ENCODE assay signal across 1 cellular context in the genomic region with DNA sequence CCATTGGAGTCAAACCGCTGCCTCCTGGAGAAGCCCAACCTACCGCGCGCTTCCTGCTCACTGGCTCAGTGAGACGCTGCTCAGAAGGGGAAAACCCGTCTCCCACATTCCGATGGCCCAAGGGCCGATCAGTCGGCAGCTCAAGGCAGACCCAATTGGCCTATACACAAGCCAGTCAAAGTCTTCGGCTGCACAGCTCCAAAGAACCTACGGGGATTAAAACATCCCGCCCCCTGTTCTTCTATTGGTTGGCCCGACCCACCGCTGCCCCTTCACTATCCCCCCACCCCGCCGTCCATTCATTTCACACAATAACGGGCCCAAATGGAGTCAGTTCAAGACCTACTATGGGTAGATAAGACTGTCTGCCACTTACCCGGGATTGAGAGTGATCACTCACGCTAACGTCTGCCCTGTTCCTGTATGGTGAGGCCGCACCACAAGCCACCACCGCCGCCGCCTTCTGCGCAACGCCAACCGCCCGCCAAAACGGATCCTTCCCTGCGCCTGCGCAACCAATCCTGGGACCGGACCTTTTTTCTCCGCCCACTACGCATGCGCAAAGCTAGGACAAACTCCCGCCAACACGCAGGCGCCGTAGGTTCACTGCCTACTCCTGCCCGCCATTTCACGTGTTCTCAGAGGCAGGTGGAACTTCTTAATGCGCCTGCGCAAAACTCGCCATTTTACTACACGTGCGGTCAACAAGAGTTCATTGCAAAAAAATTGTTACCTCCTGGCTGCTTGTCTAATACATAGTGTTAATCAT.
TF ChIP-seq lines count a peak whose summit lies in the region.

A gene (minus strand): TSS at position 491 of the 769 bp plus-strand sequence. CDS start 22,472 bp downstream, outside the sequence.

TF ChIP-seq in HepG2, 621 proteins besides CTCF, POLR2A, EP300 and RAD21 (continued from another document and continues in another):
- TF ChIP-seq, protein P1, sequence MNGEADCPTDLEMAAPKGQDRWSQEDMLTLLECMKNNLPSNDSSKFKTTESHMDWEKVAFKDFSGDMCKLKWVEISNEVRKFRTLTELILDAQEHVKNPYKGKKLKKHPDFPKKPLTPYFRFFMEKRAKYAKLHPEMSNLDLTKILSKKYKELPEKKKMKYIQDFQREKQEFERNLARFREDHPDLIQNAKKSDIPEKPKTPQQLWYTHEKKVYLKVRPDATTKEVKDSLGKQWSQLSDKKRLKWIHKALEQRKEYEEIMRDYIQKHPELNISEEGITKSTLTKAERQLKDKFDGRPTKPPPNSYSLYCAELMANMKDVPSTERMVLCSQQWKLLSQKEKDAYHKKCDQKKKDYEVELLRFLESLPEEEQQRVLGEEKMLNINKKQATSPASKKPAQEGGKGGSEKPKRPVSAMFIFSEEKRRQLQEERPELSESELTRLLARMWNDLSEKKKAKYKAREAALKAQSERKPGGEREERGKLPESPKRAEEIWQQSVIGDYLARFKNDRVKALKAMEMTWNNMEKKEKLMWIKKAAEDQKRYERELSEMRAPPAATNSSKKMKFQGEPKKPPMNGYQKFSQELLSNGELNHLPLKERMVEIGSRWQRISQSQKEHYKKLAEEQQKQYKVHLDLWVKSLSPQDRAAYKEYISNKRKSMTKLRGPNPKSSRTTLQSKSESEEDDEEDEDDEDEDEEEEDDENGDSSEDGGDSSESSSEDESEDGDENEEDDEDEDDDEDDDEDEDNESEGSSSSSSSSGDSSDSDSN (CRISPR knock-in tag; IDR thresholded peaks at IDR 0.05) = peak; percentile 68
- TF ChIP-seq, protein P2, sequence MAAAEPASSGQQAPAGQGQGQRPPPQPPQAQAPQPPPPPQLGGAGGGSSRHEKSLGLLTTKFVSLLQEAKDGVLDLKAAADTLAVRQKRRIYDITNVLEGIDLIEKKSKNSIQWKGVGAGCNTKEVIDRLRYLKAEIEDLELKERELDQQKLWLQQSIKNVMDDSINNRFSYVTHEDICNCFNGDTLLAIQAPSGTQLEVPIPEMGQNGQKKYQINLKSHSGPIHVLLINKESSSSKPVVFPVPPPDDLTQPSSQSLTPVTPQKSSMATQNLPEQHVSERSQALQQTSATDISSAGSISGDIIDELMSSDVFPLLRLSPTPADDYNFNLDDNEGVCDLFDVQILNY (CRISPR knock-in tag; conservative IDR thresholded peaks at IDR 0.05) = peak; percentile 87
- peak; percentile 29; the same call in 1 of the 2 replicates for TF ChIP-seq PPARG (CRISPR knock-in tag; conservative IDR thresholded peaks at IDR 0.05)
- TF ChIP-seq, protein P3, sequence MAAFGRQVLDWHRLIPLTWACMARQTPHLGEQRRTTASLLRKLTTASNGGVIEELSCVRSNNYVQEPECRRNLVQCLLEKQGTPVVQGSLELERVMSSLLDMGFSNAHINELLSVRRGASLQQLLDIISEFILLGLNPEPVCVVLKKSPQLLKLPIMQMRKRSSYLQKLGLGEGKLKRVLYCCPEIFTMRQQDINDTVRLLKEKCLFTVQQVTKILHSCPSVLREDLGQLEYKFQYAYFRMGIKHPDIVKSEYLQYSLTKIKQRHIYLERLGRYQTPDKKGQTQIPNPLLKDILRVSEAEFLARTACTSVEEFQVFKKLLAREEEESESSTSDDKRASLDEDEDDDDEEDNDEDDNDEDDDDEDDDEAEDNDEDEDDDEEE (CRISPR knock-in tag; IDR thresholded peaks at IDR 0.05) = peak; percentile 40; the same call in 1 of the 2 replicates
- TF ChIP-seq ZNF224 (CRISPR knock-in tag; IDR thresholded peaks at IDR 0.05) = 0 out of 2 replicates have a peak, but pooled peaks have one; percentile 46
- no peak for TF ChIP-seq MBD4 (IDR thresholded peaks at IDR 0.05; ENCODE audit: borderline replicate concordance, low read length)
- TF ChIP-seq TAF1 (CRISPR knock-in tag; IDR thresholded peaks at IDR 0.05) = peak; percentile 80
- TF ChIP-seq SALL1 (CRISPR knock-in tag; IDR thresholded peaks at IDR 0.05) = peak; percentile 57
- TF ChIP-seq MED13 (CRISPR knock-in tag; IDR thresholded peaks at IDR 0.05) = 0 out of 2 replicates have a peak, but pooled peaks have one; percentile 76
- TF ChIP-seq RFX3 (CRISPR knock-in tag; IDR thresholded peaks at IDR 0.05) = no peak
- TF ChIP-seq HNF4A (CRISPR knock-in tag; IDR thresholded peaks at IDR 0.05) = peak; percentile 17; the same call in 1 of the 2 replicates
- TF ChIP-seq SMYD3 (CRISPR knock-in tag; IDR thresholded peaks at IDR 0.05) = peak; percentile 70; the same call in 1 of the 2 replicates
- TF ChIP-seq NONO (IDR thresholded peaks at IDR 0.05) = no peak
- peak; percentile 68 for TF ChIP-seq NONO (CRISPR knock-in tag; conservative IDR thresholded peaks at IDR 0.05)
- TF ChIP-seq, protein P4, sequence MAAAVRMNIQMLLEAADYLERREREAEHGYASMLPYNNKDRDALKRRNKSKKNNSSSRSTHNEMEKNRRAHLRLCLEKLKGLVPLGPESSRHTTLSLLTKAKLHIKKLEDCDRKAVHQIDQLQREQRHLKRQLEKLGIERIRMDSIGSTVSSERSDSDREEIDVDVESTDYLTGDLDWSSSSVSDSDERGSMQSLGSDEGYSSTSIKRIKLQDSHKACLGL (CRISPR knock-in tag; IDR thresholded peaks at IDR 0.05) = peak; percentile 60; the same call in 1 of the 2 replicates
- TF ChIP-seq, protein P5, sequence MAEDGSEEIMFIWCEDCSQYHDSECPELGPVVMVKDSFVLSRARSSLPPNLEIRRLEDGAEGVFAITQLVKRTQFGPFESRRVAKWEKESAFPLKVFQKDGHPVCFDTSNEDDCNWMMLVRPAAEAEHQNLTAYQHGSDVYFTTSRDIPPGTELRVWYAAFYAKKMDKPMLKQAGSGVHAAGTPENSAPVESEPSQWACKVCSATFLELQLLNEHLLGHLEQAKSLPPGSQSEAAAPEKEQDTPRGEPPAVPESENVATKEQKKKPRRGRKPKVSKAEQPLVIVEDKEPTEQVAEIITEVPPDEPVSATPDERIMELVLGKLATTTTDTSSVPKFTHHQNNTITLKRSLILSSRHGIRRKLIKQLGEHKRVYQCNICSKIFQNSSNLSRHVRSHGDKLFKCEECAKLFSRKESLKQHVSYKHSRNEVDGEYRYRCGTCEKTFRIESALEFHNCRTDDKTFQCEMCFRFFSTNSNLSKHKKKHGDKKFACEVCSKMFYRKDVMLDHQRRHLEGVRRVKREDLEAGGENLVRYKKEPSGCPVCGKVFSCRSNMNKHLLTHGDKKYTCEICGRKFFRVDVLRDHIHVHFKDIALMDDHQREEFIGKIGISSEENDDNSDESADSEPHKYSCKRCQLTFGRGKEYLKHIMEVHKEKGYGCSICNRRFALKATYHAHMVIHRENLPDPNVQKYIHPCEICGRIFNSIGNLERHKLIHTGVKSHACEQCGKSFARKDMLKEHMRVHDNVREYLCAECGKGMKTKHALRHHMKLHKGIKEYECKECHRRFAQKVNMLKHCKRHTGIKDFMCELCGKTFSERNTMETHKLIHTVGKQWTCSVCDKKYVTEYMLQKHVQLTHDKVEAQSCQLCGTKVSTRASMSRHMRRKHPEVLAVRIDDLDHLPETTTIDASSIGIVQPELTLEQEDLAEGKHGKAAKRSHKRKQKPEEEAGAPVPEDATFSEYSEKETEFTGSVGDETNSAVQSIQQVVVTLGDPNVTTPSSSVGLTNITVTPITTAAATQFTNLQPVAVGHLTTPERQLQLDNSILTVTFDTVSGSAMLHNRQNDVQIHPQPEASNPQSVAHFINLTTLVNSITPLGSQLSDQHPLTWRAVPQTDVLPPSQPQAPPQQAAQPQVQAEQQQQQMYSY (CRISPR knock-in tag; IDR thresholded peaks at IDR 0.05) = no peak
- TF ChIP-seq ZNF124 (CRISPR knock-in tag; IDR thresholded peaks at IDR 0.05) = peak; percentile 54; the same call in 1 of the 2 replicates
- TF ChIP-seq ZFP41 (CRISPR knock-in tag; IDR thresholded peaks at IDR 0.05; ENCODE audit: borderline replicate concordance) = peak; percentile 4; the same call in 1 of the 2 replicates
- TF ChIP-seq TBX2 (CRISPR knock-in tag; IDR thresholded peaks at IDR 0.05; ENCODE audit: borderline replicate concordance) = no peak
- peak; percentile 89 for TF ChIP-seq RNF2 (conservative IDR thresholded peaks at IDR 0.05; ENCODE audit: low read depth)
- peak; percentile 63 for TF ChIP-seq CBX1 (IDR thresholded peaks at IDR 0.05; ENCODE audit: low read depth)
- TF ChIP-seq, protein P6, sequence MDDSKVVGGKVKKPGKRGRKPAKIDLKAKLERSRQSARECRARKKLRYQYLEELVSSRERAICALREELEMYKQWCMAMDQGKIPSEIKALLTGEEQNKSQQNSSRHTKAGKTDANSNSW (CRISPR knock-in tag; IDR thresholded peaks at IDR 0.05; ENCODE audit: borderline replicate concordance) = peak; percentile 93
- no peak for TF ChIP-seq XBP1 (CRISPR knock-in tag; IDR thresholded peaks at IDR 0.05)
- TF ChIP-seq, protein P7, sequence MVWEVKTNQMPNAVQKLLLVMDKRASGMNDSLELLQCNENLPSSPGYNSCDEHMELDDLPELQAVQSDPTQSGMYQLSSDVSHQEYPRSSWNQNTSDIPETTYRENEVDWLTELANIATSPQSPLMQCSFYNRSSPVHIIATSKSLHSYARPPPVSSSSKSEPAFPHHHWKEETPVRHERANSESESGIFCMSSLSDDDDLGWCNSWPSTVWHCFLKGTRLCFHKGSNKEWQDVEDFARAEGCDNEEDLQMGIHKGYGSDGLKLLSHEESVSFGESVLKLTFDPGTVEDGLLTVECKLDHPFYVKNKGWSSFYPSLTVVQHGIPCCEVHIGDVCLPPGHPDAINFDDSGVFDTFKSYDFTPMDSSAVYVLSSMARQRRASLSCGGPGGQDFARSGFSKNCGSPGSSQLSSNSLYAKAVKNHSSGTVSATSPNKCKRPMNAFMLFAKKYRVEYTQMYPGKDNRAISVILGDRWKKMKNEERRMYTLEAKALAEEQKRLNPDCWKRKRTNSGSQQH (CRISPR knock-in tag; IDR thresholded peaks at IDR 0.05; ENCODE audit: low read depth) = peak; percentile 86
- peak; percentile 56 for TF ChIP-seq HOXA5 (CRISPR knock-in tag; IDR thresholded peaks at IDR 0.05)
- TF ChIP-seq ZNF484 (CRISPR knock-in tag; IDR thresholded peaks at IDR 0.05; ENCODE audit: borderline replicate concordance, low read depth) = no peak
- TF ChIP-seq ZMYM4 (CRISPR knock-in tag; IDR thresholded peaks at IDR 0.05) = peak; percentile 32
- TF ChIP-seq, protein P8, sequence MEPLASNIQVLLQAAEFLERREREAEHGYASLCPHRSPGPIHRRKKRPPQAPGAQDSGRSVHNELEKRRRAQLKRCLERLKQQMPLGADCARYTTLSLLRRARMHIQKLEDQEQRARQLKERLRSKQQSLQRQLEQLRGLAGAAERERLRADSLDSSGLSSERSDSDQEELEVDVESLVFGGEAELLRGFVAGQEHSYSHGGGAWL (CRISPR knock-in tag; IDR thresholded peaks at IDR 0.05) = 0 out of 2 replicates have a peak, but pooled peaks have one; percentile 43
- peak; percentile 31; the same call in 1 of the 2 replicates for TF ChIP-seq FOXA3 (CRISPR knock-in tag; IDR thresholded peaks at IDR 0.05)
- peak; percentile 40; the same call in 1 of the 2 replicates for TF ChIP-seq MIXL1 (CRISPR knock-in tag; IDR thresholded peaks at IDR 0.05)
- TF ChIP-seq WIZ (CRISPR knock-in tag; IDR thresholded peaks at IDR 0.05) = no peak
- TF ChIP-seq RBM22 (optimal IDR thresholded peaks at IDR 0.05; ENCODE audit: low read length) = peak; percentile 84
- no peak for TF ChIP-seq ZNF431 (CRISPR knock-in tag; IDR thresholded peaks at IDR 0.05; ENCODE audit: borderline replicate concordance, low read depth)
- 0 out of 2 replicates have a peak, but pooled peaks have one; percentile 28 for TF ChIP-seq ZKSCAN8 (CRISPR knock-in tag; IDR thresholded peaks at IDR 0.05; ENCODE audit: borderline replicate concordance)
- no peak for TF ChIP-seq AGO1 (IDR thresholded peaks at IDR 0.05; ENCODE audit: low read depth, low read length, poor library complexity, severe bottlenecking)
- peak; percentile 69; the same call in 1 of the 2 replicates for TF ChIP-seq ZNF264 (CRISPR knock-in tag; IDR thresholded peaks at IDR 0.05)
- no peak for TF ChIP-seq SRF (IDR thresholded peaks at IDR 0.05; ENCODE audit: low read depth, low read length)
- TF ChIP-seq, protein P9, sequence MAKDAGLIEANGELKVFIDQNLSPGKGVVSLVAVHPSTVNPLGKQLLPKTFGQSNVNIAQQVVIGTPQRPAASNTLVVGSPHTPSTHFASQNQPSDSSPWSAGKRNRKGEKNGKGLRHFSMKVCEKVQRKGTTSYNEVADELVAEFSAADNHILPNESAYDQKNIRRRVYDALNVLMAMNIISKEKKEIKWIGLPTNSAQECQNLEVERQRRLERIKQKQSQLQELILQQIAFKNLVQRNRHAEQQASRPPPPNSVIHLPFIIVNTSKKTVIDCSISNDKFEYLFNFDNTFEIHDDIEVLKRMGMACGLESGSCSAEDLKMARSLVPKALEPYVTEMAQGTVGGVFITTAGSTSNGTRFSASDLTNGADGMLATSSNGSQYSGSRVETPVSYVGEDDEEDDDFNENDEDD (CRISPR knock-in tag; IDR thresholded peaks at IDR 0.05; ENCODE audit: borderline replicate concordance) = peak; percentile 97
- 0 out of 2 replicates have a peak, but pooled peaks have one; percentile 1 for TF ChIP-seq ZFP82 (CRISPR knock-in tag; IDR thresholded peaks at IDR 0.05; ENCODE audit: borderline replicate concordance)
- TF ChIP-seq KDM2A (CRISPR knock-in tag; IDR thresholded peaks at IDR 0.05; ENCODE audit: borderline replicate concordance, low read depth) = peak; percentile 46; the same call in 1 of the 2 replicates
- peak; percentile 98 for TF ChIP-seq DR1 (CRISPR knock-in tag; IDR thresholded peaks at IDR 0.05)
- TF ChIP-seq, protein P10, sequence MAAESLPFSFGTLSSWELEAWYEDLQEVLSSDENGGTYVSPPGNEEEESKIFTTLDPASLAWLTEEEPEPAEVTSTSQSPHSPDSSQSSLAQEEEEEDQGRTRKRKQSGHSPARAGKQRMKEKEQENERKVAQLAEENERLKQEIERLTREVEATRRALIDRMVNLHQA (CRISPR knock-in tag; IDR thresholded peaks at IDR 0.05) = no peak
- no peak for TF ChIP-seq ZNF841 (CRISPR knock-in tag; IDR thresholded peaks at IDR 0.05; ENCODE audit: borderline replicate concordance)
- peak; percentile 59 for TF ChIP-seq GABPB1 (CRISPR knock-in tag; IDR thresholded peaks at IDR 0.05)
- no peak for TF ChIP-seq ZNF20 (CRISPR knock-in tag; IDR thresholded peaks at IDR 0.05)
- no peak for TF ChIP-seq ZNF263 (CRISPR knock-in tag; IDR thresholded peaks at IDR 0.05)
- no peak for TF ChIP-seq LCORL (IDR thresholded peaks at IDR 0.05)
- peak; percentile 44 for TF ChIP-seq LCORL (CRISPR knock-in tag; IDR thresholded peaks at IDR 0.05)
- no peak; the same call in 1 of the 2 replicates for TF ChIP-seq CBX5 (CRISPR knock-in tag; IDR thresholded peaks at IDR 0.05; ENCODE audit: borderline replicate concordance)
- peak; percentile 87; the same call in 1 of the 2 replicates for TF ChIP-seq ZBTB42 (CRISPR knock-in tag; IDR thresholded peaks at IDR 0.05)
- no peak for TF ChIP-seq PAX8 (CRISPR knock-in tag; IDR thresholded peaks at IDR 0.05; ENCODE audit: borderline replicate concordance)
